1 cellular context compared by ENCODE assay signal in genomic region chr12:48237048-48237630, GRCh38.
TF ChIP-seq lines count a peak whose summit lies in the region.

No MANE protein-coding gene starts in this region.

TF ChIP-seq in K562, 482 proteins besides CTCF, POLR2A, EP300 and RAD21 (continued from another document and continues in another):
- TF ChIP-seq, protein P1, sequence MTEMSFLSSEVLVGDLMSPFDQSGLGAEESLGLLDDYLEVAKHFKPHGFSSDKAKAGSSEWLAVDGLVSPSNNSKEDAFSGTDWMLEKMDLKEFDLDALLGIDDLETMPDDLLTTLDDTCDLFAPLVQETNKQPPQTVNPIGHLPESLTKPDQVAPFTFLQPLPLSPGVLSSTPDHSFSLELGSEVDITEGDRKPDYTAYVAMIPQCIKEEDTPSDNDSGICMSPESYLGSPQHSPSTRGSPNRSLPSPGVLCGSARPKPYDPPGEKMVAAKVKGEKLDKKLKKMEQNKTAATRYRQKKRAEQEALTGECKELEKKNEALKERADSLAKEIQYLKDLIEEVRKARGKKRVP (CRISPR knock-in tag; IDR thresholded peaks at IDR 0.05), result no peak
- TF ChIP-seq ZBTB9 (CRISPR knock-in tag; IDR thresholded peaks at IDR 0.05) (no peak), ZNF589 (CRISPR knock-in tag; IDR thresholded peaks at IDR 0.05; ENCODE audit: low read depth) (0 out of 2 replicates have a peak, but pooled peaks have one; percentile 46), ZNF263 (CRISPR knock-in tag; IDR thresholded peaks at IDR 0.05; ENCODE audit: borderline replicate concordance) (no peak), C11orf30 (IDR thresholded peaks at IDR 0.05; ENCODE audit: low read depth) (no peak), MTA1 (IDR thresholded peaks at IDR 0.05; ENCODE audit: borderline replicate concordance) (no peak), ZNF133 (CRISPR knock-in tag; IDR thresholded peaks at IDR 0.05) (no peak), ELF2 (CRISPR knock-in tag; IDR thresholded peaks at IDR 0.05) (no peak), SRSF1 (IDR thresholded peaks at IDR 0.05; ENCODE audit: low read depth, low read length) (no peak), PYGO2 (tag; IDR thresholded peaks at IDR 0.05) (no peak), CBFA2T3 (IDR thresholded peaks at IDR 0.05) (peak; percentile 54; the same call in 1 of the 2 replicates), ZNF699 (CRISPR knock-in tag; IDR thresholded peaks at IDR 0.05; ENCODE audit: insufficient replicate concordance) (no peak), TAF7 (tag; IDR thresholded peaks at IDR 0.05) (no peak), NFIX (CRISPR knock-in tag; IDR thresholded peaks at IDR 0.05; ENCODE audit: low read depth) (no peak), ZNF140 (CRISPR knock-in tag; IDR thresholded peaks at IDR 0.05) (no peak), ZNF253 (CRISPR knock-in tag; conservative IDR thresholded peaks at IDR 0.05) (no peak), ATF2 (CRISPR knock-in tag; IDR thresholded peaks at IDR 0.05) (no peak), SETDB1 (IDR thresholded peaks at IDR 0.05; ENCODE audit: low read length) (no peak), E2F1 (CRISPR knock-in tag; IDR thresholded peaks at IDR 0.05) (no peak), NFRKB (IDR thresholded peaks at IDR 0.05; ENCODE audit: low read depth) (no peak), CSDE1 (IDR thresholded peaks at IDR 0.05) (peak in 1 of 2 experiments; percentile 59; a peak in 1 of 4 replicates), KLF16 (IDR thresholded peaks at IDR 0.05) (peak; percentile 69; the same call in 1 of the 2 replicates), SPI1 (IDR thresholded peaks at IDR 0.05; ENCODE audit: borderline replicate concordance, low read depth, low read length) (no peak), GTF2F1 (IDR thresholded peaks at IDR 0.05; ENCODE audit: low read depth, low read length) (no peak), TSHZ1 (CRISPR knock-in tag; IDR thresholded peaks at IDR 0.05) (no peak), ZNF780A (CRISPR knock-in tag; IDR thresholded peaks at IDR 0.05) (no peak), ZHX1 (conservative IDR thresholded peaks at IDR 0.05; ENCODE audit: low read length) (no peak), ZNF165 (CRISPR knock-in tag; IDR thresholded peaks at IDR 0.05; ENCODE audit: borderline replicate concordance) (no peak), ZC3H4 (CRISPR knock-in tag; IDR thresholded peaks at IDR 0.05; ENCODE audit: borderline replicate concordance) (no peak), BRF1 (IDR thresholded peaks at IDR 0.05; ENCODE audit: borderline replicate concordance, extremely low read depth, insufficient read length) (no peak)
- TF ChIP-seq, protein P2, sequence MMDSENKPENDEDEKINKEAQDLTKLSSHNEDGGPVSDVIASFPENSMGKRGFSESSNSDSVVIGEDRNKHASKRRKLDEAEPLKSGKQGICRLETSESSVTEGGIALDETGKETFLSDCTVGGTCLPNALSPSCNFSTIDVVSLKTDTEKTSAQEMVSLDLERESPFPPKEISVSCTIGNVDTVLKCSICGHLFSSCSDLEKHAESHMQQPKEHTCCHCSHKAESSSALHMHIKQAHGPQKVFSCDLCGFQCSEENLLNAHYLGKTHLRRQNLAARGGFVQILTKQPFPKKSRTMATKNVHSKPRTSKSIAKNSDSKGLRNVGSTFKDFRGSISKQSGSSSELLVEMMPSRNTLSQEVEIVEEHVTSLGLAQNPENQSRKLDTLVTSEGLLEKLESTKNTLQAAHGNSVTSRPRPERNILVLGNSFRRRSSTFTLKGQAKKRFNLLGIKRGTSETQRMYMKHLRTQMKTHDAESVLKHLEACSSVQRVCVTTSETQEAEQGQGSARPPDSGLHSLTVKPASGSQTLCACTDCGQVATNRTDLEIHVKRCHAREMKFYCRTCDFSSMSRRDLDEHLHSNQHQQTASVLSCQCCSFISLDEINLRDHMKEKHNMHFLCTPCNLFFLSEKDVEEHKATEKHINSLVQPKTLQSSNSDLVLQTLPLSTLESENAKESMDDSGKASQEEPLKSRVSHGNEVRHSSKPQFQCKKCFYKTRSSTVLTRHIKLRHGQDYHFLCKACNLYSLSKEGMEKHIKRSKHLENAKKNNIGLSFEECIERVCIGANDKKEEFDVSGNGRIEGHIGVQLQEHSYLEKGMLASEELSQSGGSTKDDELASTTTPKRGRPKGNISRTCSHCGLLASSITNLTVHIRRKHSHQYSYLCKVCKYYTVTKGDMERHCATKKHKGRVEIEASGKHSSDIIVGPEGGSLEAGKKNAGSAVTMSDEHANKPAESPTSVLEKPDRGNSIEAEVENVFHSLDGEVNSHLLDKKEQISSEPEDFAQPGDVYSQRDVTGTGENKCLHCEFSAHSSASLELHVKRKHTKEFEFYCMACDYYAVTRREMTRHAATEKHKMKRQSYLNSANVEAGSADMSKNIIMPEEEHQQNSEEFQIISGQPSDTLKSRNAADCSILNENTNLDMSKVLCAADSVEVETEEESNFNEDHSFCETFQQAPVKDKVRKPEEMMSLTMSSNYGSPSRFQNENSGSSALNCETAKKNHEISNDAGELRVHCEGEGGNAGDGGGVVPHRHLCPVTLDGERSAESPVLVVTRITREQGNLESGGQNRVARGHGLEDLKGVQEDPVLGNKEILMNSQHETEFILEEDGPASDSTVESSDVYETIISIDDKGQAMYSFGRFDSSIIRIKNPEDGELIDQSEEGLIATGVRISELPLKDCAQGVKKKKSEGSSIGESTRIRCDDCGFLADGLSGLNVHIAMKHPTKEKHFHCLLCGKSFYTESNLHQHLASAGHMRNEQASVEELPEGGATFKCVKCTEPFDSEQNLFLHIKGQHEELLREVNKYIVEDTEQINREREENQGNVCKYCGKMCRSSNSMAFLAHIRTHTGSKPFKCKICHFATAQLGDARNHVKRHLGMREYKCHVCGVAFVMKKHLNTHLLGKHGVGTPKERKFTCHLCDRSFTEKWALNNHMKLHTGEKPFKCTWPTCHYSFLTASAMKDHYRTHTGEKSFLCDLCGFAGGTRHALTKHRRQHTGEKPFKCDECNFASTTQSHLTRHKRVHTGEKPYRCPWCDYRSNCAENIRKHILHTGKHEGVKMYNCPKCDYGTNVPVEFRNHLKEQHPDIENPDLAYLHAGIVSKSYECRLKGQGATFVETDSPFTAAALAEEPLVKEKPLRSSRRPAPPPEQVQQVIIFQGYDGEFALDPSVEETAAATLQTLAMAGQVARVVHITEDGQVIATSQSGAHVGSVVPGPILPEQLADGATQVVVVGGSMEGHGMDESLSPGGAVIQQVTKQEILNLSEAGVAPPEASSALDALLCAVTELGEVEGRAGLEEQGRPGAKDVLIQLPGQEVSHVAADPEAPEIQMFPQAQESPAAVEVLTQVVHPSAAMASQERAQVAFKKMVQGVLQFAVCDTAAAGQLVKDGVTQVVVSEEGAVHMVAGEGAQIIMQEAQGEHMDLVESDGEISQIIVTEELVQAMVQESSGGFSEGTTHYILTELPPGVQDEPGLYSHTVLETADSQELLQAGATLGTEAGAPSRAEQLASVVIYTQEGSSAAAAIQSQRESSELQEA (IDR thresholded peaks at IDR 0.05; ENCODE audit: low read depth), result no peak
- TF ChIP-seq, protein P3, sequence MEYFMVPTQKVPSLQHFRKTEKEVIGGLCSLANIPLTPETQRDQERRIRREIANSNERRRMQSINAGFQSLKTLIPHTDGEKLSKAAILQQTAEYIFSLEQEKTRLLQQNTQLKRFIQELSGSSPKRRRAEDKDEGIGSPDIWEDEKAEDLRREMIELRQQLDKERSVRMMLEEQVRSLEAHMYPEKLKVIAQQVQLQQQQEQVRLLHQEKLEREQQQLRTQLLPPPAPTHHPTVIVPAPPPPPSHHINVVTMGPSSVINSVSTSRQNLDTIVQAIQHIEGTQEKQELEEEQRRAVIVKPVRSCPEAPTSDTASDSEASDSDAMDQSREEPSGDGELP (CRISPR knock-in tag; IDR thresholded peaks at IDR 0.05; ENCODE audit: borderline replicate concordance), result no peak
- TF ChIP-seq, protein P4, sequence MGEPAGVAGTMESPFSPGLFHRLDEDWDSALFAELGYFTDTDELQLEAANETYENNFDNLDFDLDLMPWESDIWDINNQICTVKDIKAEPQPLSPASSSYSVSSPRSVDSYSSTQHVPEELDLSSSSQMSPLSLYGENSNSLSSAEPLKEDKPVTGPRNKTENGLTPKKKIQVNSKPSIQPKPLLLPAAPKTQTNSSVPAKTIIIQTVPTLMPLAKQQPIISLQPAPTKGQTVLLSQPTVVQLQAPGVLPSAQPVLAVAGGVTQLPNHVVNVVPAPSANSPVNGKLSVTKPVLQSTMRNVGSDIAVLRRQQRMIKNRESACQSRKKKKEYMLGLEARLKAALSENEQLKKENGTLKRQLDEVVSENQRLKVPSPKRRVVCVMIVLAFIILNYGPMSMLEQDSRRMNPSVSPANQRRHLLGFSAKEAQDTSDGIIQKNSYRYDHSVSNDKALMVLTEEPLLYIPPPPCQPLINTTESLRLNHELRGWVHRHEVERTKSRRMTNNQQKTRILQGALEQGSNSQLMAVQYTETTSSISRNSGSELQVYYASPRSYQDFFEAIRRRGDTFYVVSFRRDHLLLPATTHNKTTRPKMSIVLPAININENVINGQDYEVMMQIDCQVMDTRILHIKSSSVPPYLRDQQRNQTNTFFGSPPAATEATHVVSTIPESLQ (CRISPR knock-in tag; IDR thresholded peaks at IDR 0.05), result no peak
- TF ChIP-seq, protein P5, sequence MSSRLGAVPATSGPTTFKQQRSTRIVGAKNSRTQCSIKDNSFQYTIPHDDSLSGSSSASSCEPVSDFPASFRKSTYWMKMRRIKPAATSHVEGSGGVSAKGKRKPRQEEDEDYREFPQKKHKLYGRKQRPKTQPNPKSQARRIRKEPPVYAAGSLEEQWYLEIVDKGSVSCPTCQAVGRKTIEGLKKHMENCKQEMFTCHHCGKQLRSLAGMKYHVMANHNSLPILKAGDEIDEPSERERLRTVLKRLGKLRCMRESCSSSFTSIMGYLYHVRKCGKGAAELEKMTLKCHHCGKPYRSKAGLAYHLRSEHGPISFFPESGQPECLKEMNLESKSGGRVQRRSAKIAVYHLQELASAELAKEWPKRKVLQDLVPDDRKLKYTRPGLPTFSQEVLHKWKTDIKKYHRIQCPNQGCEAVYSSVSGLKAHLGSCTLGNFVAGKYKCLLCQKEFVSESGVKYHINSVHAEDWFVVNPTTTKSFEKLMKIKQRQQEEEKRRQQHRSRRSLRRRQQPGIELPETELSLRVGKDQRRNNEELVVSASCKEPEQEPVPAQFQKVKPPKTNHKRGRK (tag; IDR thresholded peaks at IDR 0.05), result no peak
